Comparison of ENCODE assay signal across 8 cellular contexts in genomic region chr12:49347307-49348237, GRCh38. TPM values are rescaled to one million over a fixed set of nuclear protein-coding genes. Genes with fewer than 3 reads are reported as not detected.
A peak's percentile ranks its signal among the peaks of the same experiment; 100 is the strongest.
DNase-seq lines count a peak whose midpoint lies in the region; TF ChIP-seq lines count a peak whose summit lies in the region.

No MANE protein-coding gene starts in this region.

- H3K4me1 ChIP-seq in Loucy (ENCODE audit: insufficient read depth, low read length, poor library complexity, severe bottlenecking) (peaks cover 5% of the 10 kb centered on the region), right atrium auricular region (peaks cover 3 to 49% of the 10 kb centered on the region in 2 donors), rectal smooth muscle tissue (ENCODE audit: control insufficient read depth, insufficient read depth, low read length) (peaks cover 24% of the 10 kb centered on the region), uterus (peaks cover 7 to 35% of the 10 kb centered on the region in 2 donors)

- in situ Hi-C loops in GM13976 (cut with MboI; ENCODE audit: low sequenced_read_pairs, unreplicated experiment) = no loop called here

- H2AFZ ChIP-seq in Loucy (ENCODE audit: low read length) = peak overlapping the region; percentile 89

- peaks cover 77% of the 10 kb centered on the region for H3K27me3 Mint-ChIP-seq in T-helper 1 cell treated with Interleukin-12 subunit alpha and Interleukin-12 subunit beta and Interleukin-4 antibody, amounts not matched to agents 30 μg/mL and 1 μg/mL, for 36 hours (ENCODE audit: low read depth)

- H3K4me3 Mint-ChIP-seq in T-helper 1 cell treated with Interleukin-12 subunit alpha and Interleukin-12 subunit beta and Interleukin-4 antibody, amounts not matched to agents 30 μg/mL and 1 μg/mL, for 36 hours = peak overlapping the region; percentile 81

- H3K36me3 ChIP-seq in Loucy (ENCODE audit: insufficient read depth, low read length) (no peaks in the 10 kb centered on the region), right atrium auricular region (no peaks in the 10 kb centered on the region), rectal smooth muscle tissue (ENCODE audit: control insufficient read depth, insufficient read depth, low read length) (no peaks in the 10 kb centered on the region), uterus (no peaks in the 10 kb centered on the region)

- peaks cover 2% of the 10 kb centered on the region for H3K36me3 Mint-ChIP-seq in T-helper 1 cell treated with Interleukin-12 subunit alpha and Interleukin-12 subunit beta and Interleukin-4 antibody, amounts not matched to agents 30 μg/mL and 1 μg/mL, for 36 hours (ENCODE audit: low read depth)

- H4K20me1 ChIP-seq in Loucy (ENCODE audit: insufficient read depth, low read length, poor library complexity, severe bottlenecking) = no peaks in the 10 kb centered on the region

- H3K9me3 Mint-ChIP-seq in T-helper 1 cell treated with Interleukin-12 subunit alpha and Interleukin-12 subunit beta and Interleukin-4 antibody, amounts not matched to agents 30 μg/mL and 1 μg/mL, for 36 hours = no peaks in the 10 kb centered on the region

- TF ChIP-seq POLR2A in uterus (IDR thresholded peaks at IDR 0.05) = no peak

- DNase-seq in A172 (ENCODE audit: low spot score) (peak; percentile 84), GM13976 (ENCODE audit: low spot score) (peak; percentile 92), amygdala (lab: John Stamatoyannopoulos, UW) (peak in 55 of 56 donors; percentile 26 to 95 (median 80)), right atrium auricular region (ENCODE audit: low spot score) (peak; percentile 64), uterus (peak; percentile 50 to 75)

- H3K9me3 ChIP-seq in Loucy (ENCODE audit: insufficient read depth, low read depth, low read length) = no peaks in the 10 kb centered on the region
- no peaks in the 10 kb centered on the region for H3K9me3 ChIP-seq in right atrium auricular region
- H3K9me3 ChIP-seq in uterus = no peaks in the 10 kb centered on the region

- H3K9ac ChIP-seq in Loucy (ENCODE audit: low read depth, low read length, poor library complexity, severe bottlenecking) (peak overlapping the region; percentile 48), rectal smooth muscle tissue (ENCODE audit: low read length) (no peak overlapping the region)

- no peak overlapping the region for H3K27ac Mint-ChIP-seq in T-helper 1 cell treated with Interleukin-12 subunit alpha and Interleukin-12 subunit beta and Interleukin-4 antibody, amounts not matched to agents 30 μg/mL and 1 μg/mL, for 36 hours

- H3F3A ChIP-seq in Loucy (ENCODE audit: low read depth) = no peaks in the 10 kb centered on the region

- H3K4me3 ChIP-seq in Loucy (ENCODE audit: low read length, poor library complexity, severe bottlenecking) (peak overlapping the region; percentile 60), right atrium auricular region (peak overlapping the region; percentile 12 to 54), rectal smooth muscle tissue (ENCODE audit: low read length) (peak overlapping the region; percentile 28), uterus (peak overlapping the region in 1 of 2 donors; percentile 6)

- intact Hi-C loops in uterus (cut with DNase I; ENCODE audit: low total_unique reads) = loop anchor here (10.0 kb wide), 1 partner anchor 63 kb away; no protein-coding TSS in a partner anchor

- H3K4me2 ChIP-seq in Loucy (ENCODE audit: low read depth, low read length, poor library complexity, severe bottlenecking) = peak overlapping the region; percentile 66

- H3K27me3 ChIP-seq in Loucy (ENCODE audit: insufficient read depth, low read length, poor library complexity, severe bottlenecking) (no peaks in the 10 kb centered on the region), right atrium auricular region (peaks cover 10 to 28% of the 10 kb centered on the region in 2 donors), rectal smooth muscle tissue (ENCODE audit: control insufficient read depth, insufficient read depth, low read length) (peaks cover 47% of the 10 kb centered on the region), uterus (peaks cover 16 to 40% of the 10 kb centered on the region in 2 donors)

- H3K79me2 ChIP-seq in Loucy (ENCODE audit: insufficient read depth, low read length) = no peaks in the 10 kb centered on the region

- peaks cover 17% of the 10 kb centered on the region for H3K4me1 Mint-ChIP-seq in T-helper 1 cell treated with Interleukin-12 subunit alpha and Interleukin-12 subunit beta and Interleukin-4 antibody, amounts not matched to agents 30 μg/mL and 1 μg/mL, for 36 hours (ENCODE audit: low read depth)

- H3K9me2 ChIP-seq in Loucy (replicated peaks; ENCODE audit: low read depth, low read length) = no peaks in the 10 kb centered on the region

- no peak overlapping the region for H3K27ac ChIP-seq in right atrium auricular region
- no peak overlapping the region for H3K27ac ChIP-seq in rectal smooth muscle tissue (ENCODE audit: low read depth, low read length)
- H3K27ac ChIP-seq in uterus = no peak overlapping the region

- peak; percentile 97 for TF ChIP-seq CTCF in GM13976 (IDR thresholded peaks at IDR 0.05; ENCODE audit: borderline replicate concordance, control extremely low read depth, extremely low read depth, insufficient read depth, missing control alignments)
- TF ChIP-seq CTCF in Loucy (conservative IDR thresholded peaks at IDR 0.05; ENCODE audit: low read length) = peak; percentile 91
- peak; percentile 95 to 97 for TF ChIP-seq CTCF in right atrium auricular region (IDR thresholded peaks at IDR 0.05)
- peak; percentile 82 to 87 (median 87) for TF ChIP-seq CTCF in uterus (IDR thresholded peaks at IDR 0.05)

RNA-seq across cellular contexts. Expression of gene DNAJC22, which starts 0.9 kb away (rescaled TPM):
- total RNA-seq in A172 (2014; rRNA removed; shearing (Covaris generic)) = 12.6 and 13.1 TPM in 2 replicates
- total RNA-seq in right atrium auricular region (1 to 10 TPM in 1 of 2 donors, under 1 TPM in 1; 0.93 to 1.2 TPM), uterus (1 to 10 TPM in 1 of 4 donors, not detected in 3; 4.5 TPM)

RNA-seq across cellular contexts. Expression of gene C1QL4, which starts 10.6 kb away (rescaled TPM):
- total RNA-seq in A172 (2014; rRNA removed; shearing (Covaris generic)) = 2.3 and 4.4 TPM in 2 replicates
- total RNA-seq in right atrium auricular region = not detected
- 1 to 10 TPM in 1 of 4 donors, not detected in 3; 1.7 TPM for total RNA-seq in uterus

RNA-seq across cellular contexts. Expression of gene SPATS2, which starts 19.7 kb away (rescaled TPM):
- 23.8 and 30.6 TPM in 2 replicates for total RNA-seq in A172 (2014; rRNA removed; shearing (Covaris generic))
- total RNA-seq in right atrium auricular region = 1 to 10 TPM; 4.6 to 7.6 TPM
- 10 to 100 TPM in 2 of 4 donors, 1 to 10 TPM in 2; 3.3 to 46.0 (median 16.0) TPM for total RNA-seq in uterus

RNA-seq across cellular contexts. Expression of gene TROAP, which starts 24.5 kb away (rescaled TPM):
- 38.2 and 45.4 TPM in 2 replicates for total RNA-seq in A172 (2014; rRNA removed; shearing (Covaris generic))
- total RNA-seq in right atrium auricular region = under 1 TPM in 1 of 2 donors, not detected in 1; 0.48 TPM
- total RNA-seq in uterus = 10 to 100 TPM in 1 of 4 donors, 1 to 10 TPM in 1, not detected in 2; 1.8 to 10.2 TPM

RNA-seq across cellular contexts. Expression of gene PRPH, which starts 52.6 kb away (rescaled TPM):
- total RNA-seq in A172 (2014; rRNA removed; shearing (Covaris generic)) = 4.6 and 6.9 TPM in 2 replicates
- under 1 TPM in 1 of 2 donors, not detected in 1; 0.75 TPM for total RNA-seq in right atrium auricular region
- total RNA-seq in uterus = 1 to 10 TPM in 2 of 4 donors, not detected in 2; 4.7 to 5.6 TPM
